24 cellular contexts compared by ENCODE assay signal in genomic region chr2:47561906-47562305, GRCh38. TPM values are rescaled to one million over a fixed set of nuclear protein-coding genes. Genes with fewer than 3 reads are reported as not detected.
"Had no signal": no experiment of that assay in that cellular context is flagged by ENCODE, and none has a peak within 500 bp of the region (broad histone marks: within the 10 kb centered on the region; RNA-seq: fewer than 3 reads in every experiment).

No MANE protein-coding gene starts in this region.

- DNase-seq: activated CD4-positive, alpha-beta T cell treated with anti-CD3 and anti-CD28 coated beads for 1 hour; activated CD4-positive, alpha-beta T cell treated with anti-CD3 and anti-CD28 coated beads, Interleukin-2, amount 50 U/mL, for 1 hour; activated gamma-delta T cell treated with Interleukin-2 at 50 U/mL for 16 hours; activated T-cell treated with anti-CD3 and anti-CD28 coated beads, Interleukin-2, amount 50 U/mL, for 1 hour; brain microvascular endothelial cell; hypothalamus; left colon; mesenchymal stem cell; nephron progenitor cell; pancreas; psoas muscle; right cardiac atrium; stimulated activated CD4-positive, alpha-beta T cell treated with anti-CD3 and anti-CD28 coated beads, Interleukin-1b, Interleukin-23, amount 100 ng/mL, for 48 hours; T-cell; thyroid gland; WERI-Rb-1 had no signal

- H3K4me1 ChIP-seq: ascending aorta, pancreas, psoas muscle, thyroid gland had no signal

- H3K4me3 ChIP-seq: ascending aorta, coronary artery, mucosa of descending colon, pancreas, psoas muscle, thyroid gland had no signal

- ATAC-seq: left colon, mucosa of descending colon, pancreas, psoas muscle, right cardiac atrium, T-cell had no signal

- H3K27me3 ChIP-seq: ascending aorta had no signal

- H3K27ac ChIP-seq: ascending aorta, brain microvascular endothelial cell, coronary artery, pancreas, psoas muscle, thyroid gland, WERI-Rb-1 had no signal

- H3K36me3 ChIP-seq: ascending aorta, brain microvascular endothelial cell, pancreas, thyroid gland had no signal

- H3K9me3 ChIP-seq: ascending aorta, mucosa of descending colon, pancreas, psoas muscle, thyroid gland had no signal

- FAIRE-seq: endometrium, frontal cortex, islet of Langerhans, pancreas had no signal

RNA-seq across cellular contexts. Expression of gene KCNK12, which starts 8.9 kb away (rescaled TPM):
- total RNA-seq: ascending aorta, psoas muscle, right cardiac atrium, skeletal muscle tissue, ureter had no signal
